8 cellular contexts compared by ENCODE assay signal in genomic region chr17:41837761-41838538, GRCh38. TPM values are rescaled to one million over a fixed set of nuclear protein-coding genes. Genes with fewer than 3 reads are reported as not detected.
DNase-seq lines count a peak whose midpoint lies in the region; ATAC-seq, FAIRE-seq and TF ChIP-seq lines count a peak whose summit lies in the region.

TSS of gene KLHL10 (plus strand) at chr17:41837825. CDS start at chr17:41837933, 108 bp downstream.

- H3K9ac ChIP-seq in ES-I3 (ENCODE audit: low read depth, low read length) (peak within 1 kb of the TSS; percentile 68; the same call in 1 of the 2 replicates), rectal smooth muscle tissue (ENCODE audit: low read length) (no peak within 1 kb of the TSS)

- no peaks in the 10 kb centered on the region for H3K27me3 ChIP-seq in Peyer's patch
- H3K27me3 ChIP-seq in esophagus muscularis mucosa, result no peaks in the 10 kb centered on the region
- H3K27me3 ChIP-seq in rectal smooth muscle tissue (ENCODE audit: control insufficient read depth, insufficient read depth, low read length), result no peaks in the 10 kb centered on the region

- TF ChIP-seq CTCF in Peyer's patch (IDR thresholded peaks at IDR 0.05) (no peak), esophagus muscularis mucosa (IDR thresholded peaks at IDR 0.05) (no peak)

- no peak within 1 kb of the TSS for H3K27ac ChIP-seq in Peyer's patch
- H3K27ac ChIP-seq in esophagus muscularis mucosa (replicated peaks in 1 of 4), result peak within 1 kb of the TSS; percentile 87 to 91 (median 87)
- H3K27ac ChIP-seq in rectal smooth muscle tissue (ENCODE audit: low read depth, low read length), result no peak within 1 kb of the TSS

- H3K4me3 ChIP-seq in Peyer's patch (peak within 1 kb of the TSS in 3 of 4 donors; percentile 71 to 88 (median 83)), esophagus muscularis mucosa (peak within 1 kb of the TSS; percentile 88 to 98 (median 91)), rectal smooth muscle tissue (ENCODE audit: low read length) (peak within 1 kb of the TSS; percentile 88)

- no peak for TF ChIP-seq POLR2A in Peyer's patch (IDR thresholded peaks at IDR 0.05)
- no peak for TF ChIP-seq POLR2A in esophagus muscularis mucosa (IDR thresholded peaks at IDR 0.05; ENCODE audit: low read depth)
- no peak for TF ChIP-seq POLR2A in GM12891 (IDR thresholded peaks at IDR 0.05; ENCODE audit: low read depth, low read length)

- TF ChIP-seq EP300 in esophagus muscularis mucosa (IDR thresholded peaks at IDR 0.05), result no peak

- H3K9me3 ChIP-seq in ES-I3 (ENCODE audit: control insufficient read depth, insufficient read depth, low read length) (no peaks in the 10 kb centered on the region), Peyer's patch (no peaks in the 10 kb centered on the region), esophagus muscularis mucosa (no peaks in the 10 kb centered on the region)

- intact Hi-C loops in esophagus muscularis mucosa (cut with DNase I), result no loop called here

- DNase-seq in Peyer's patch (peak in 1 of 3 donors; percentile 42), esophagus muscularis mucosa (ENCODE audit: extremely low spot score) (no peak), GM12891 (ENCODE audit: insufficient read length, low spot score) (no peak), OCI-M2 (lab: John Stamatoyannopoulos, UW; ENCODE audit: unreplicated experiment) (no peak)
- no peak for DNase-seq in stimulated activated naive CD4-positive, alpha-beta T cell treated with Interleukin-2 at 50 U/mL for 16 hours (lab: John Stamatoyannopoulos, UW)

- 96% methylated on average over 15 of the region's 15 CpGs for WGBS in esophagus muscularis mucosa

- no peaks in the 10 kb centered on the region for H3K4me1 ChIP-seq in ES-I3 (ENCODE audit: insufficient read depth, low read length)
- peaks cover 0 to 5% (median 2%) of the 10 kb centered on the region in 4 donors for H3K4me1 ChIP-seq in Peyer's patch
- H3K4me1 ChIP-seq in esophagus muscularis mucosa, result peaks cover 11 to 22% (median 19%) of the 10 kb centered on the region in 4 donors
- H3K4me1 ChIP-seq in rectal smooth muscle tissue (ENCODE audit: control insufficient read depth, insufficient read depth, low read length), result peaks cover 4% of the 10 kb centered on the region

- FAIRE-seq in GM12891 (lab: Jason Lieb, UNC), result no peak

- ATAC-seq in HG03196 (IDR thresholded peaks at IDR 0.05; ENCODE audit: unreplicated experiment), result no peak

- peaks cover 2% of the 10 kb centered on the region; the same call in 1 of the 2 replicates for H3K36me3 ChIP-seq in ES-I3 (ENCODE audit: insufficient read depth, low read length)
- H3K36me3 ChIP-seq in Peyer's patch, result no peaks in the 10 kb centered on the region
- peaks cover 0 to 7% (median 3%) of the 10 kb centered on the region in 4 donors for H3K36me3 ChIP-seq in esophagus muscularis mucosa
- H3K36me3 ChIP-seq in rectal smooth muscle tissue (ENCODE audit: control insufficient read depth, insufficient read depth, low read length), result no peaks in the 10 kb centered on the region

TF ChIP-seq in GM12891, 5 proteins besides CTCF, POLR2A, EP300 and RAD21:
- TF ChIP-seq POU2F2 (IDR thresholded peaks at IDR 0.05; ENCODE audit: low read depth, low read length) (no peak), PAX5 (IDR thresholded peaks at IDR 0.05; ENCODE audit: insufficient read depth, low read length, severe bottlenecking) (no peak), POLR2AphosphoS5 (IDR thresholded peaks at IDR 0.05; ENCODE audit: low read depth, low read length) (no peak), TAF1 (IDR thresholded peaks at IDR 0.05; ENCODE audit: low read depth, low read length) (no peak), SPI1 (IDR thresholded peaks at IDR 0.05; ENCODE audit: low read depth, low read length) (no peak)

RNA-seq across cellular contexts. Expression of gene KLHL10, which starts in this region (rescaled TPM):
- total RNA-seq in Peyer's patch (not detected), esophagus muscularis mucosa (1 to 10 TPM; 1.7 to 3.0 (median 2.7) TPM)
- 0.13 TPM for polyA plus RNA-seq in GM12891 (2012; ENCODE audit: low read depth, missing spikeins)

Comparison
In these comparisons a context has a peak if more than half of its experiments do, and no peak if none do; other contexts are left out.
1. H3K27ac ChIP-seq: peak in esophagus muscularis mucosa (4 of 4); none in Peyer's patch (0 of 4) and rectal smooth muscle tissue (single experiment).
2. Peak in every context shown above with its lines, with median percentiles within 50 percentile points of each other: H3K4me3 ChIP-seq.